ENCODE assay signal across 2 cellular contexts in genomic region chr17:34423978-34424813, GRCh38.
TF ChIP-seq lines count a peak whose summit lies in the region.

No MANE protein-coding gene starts in this region.

TF ChIP-seq in IMR-90, 13 proteins besides CTCF, POLR2A, EP300 and RAD21 (continued from another document):
- no peak for TF ChIP-seq RCOR1 (IDR thresholded peaks at IDR 0.05; ENCODE audit: insufficient replicate concordance, low read length)
- no peak for TF ChIP-seq NFE2L2 (IDR thresholded peaks at IDR 0.05; ENCODE audit: low read depth, low read length)
- no peak for TF ChIP-seq SMC3 (IDR thresholded peaks at IDR 0.05; ENCODE audit: low read depth, low read length)
- no peak for TF ChIP-seq CEBPB (IDR thresholded peaks at IDR 0.05; ENCODE audit: low read depth, low read length)
- TF ChIP-seq BHLHE40 (IDR thresholded peaks at IDR 0.05; ENCODE audit: low read depth, low read length): no peak
TF ChIP-seq in IMR-90: peak in this region for 0.

TF ChIP-seq in SK-N-SH, 30 proteins besides CTCF, POLR2A, EP300 and RAD21:
- TF ChIP-seq USF2 (IDR thresholded peaks at IDR 0.05; ENCODE audit: borderline replicate concordance, low read depth, low read length): no peak
